ENCODE assay signal across 11 cellular contexts in the genomic region with DNA sequence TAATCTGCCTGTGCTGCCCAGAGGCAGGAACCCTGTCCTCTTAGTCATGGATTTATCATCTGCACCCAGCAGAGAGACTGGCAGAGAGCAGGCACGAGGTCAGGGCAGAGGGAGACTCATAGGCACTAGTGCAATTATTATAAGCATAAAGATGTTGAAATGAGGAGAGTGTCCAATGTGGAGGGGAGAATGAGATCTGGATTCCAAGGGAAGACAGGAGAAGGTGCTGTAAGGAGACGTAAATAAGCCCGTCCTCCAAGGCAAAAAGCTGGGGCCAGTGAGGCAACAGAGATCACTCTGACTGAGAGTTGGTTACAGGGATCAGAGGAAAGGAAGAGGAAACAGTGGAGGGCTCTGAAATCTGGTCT.
DNase-seq lines count a peak whose midpoint lies in the region; ATAC-seq, FAIRE-seq and TF ChIP-seq lines count a peak whose summit lies in the region.
"Had no signal": no experiment of that assay in that cellular context is flagged by ENCODE, and none has a peak within 500 bp of the region (broad histone marks: within the 10 kb centered on the region; RNA-seq: fewer than 3 reads in every experiment).

No MANE protein-coding gene starts in this region.

- no peaks in the 10 kb centered on the region for H3K9me3 Mint-ChIP-seq in MCF 10A (ENCODE audit: unreplicated experiment)

- no peak overlapping the region for H3K27ac ChIP-seq in breast epithelium
- no peak overlapping the region for H3K27ac ChIP-seq in adrenal gland
- no peak overlapping the region for H3K27ac ChIP-seq in upper lobe of right lung
- no peak overlapping the region for H3K27ac ChIP-seq in HepG2 (ENCODE audit: extremely low read length, insufficient read depth, low read length)
- H3K27ac ChIP-seq: 22Rv1 had no signal

- TF ChIP-seq EP300 in HepG2 (IDR thresholded peaks at IDR 0.05; ENCODE audit: low read depth in 2 of 2, low read length in 2 of 2) (no peak), HepG2 (CRISPR knock-in tag; IDR thresholded peaks at IDR 0.05; ENCODE audit: borderline replicate concordance) (no peak)

- H3K4me3 Mint-ChIP-seq in MCF 10A (ENCODE audit: unreplicated experiment) = peak overlapping the region; percentile 2

- in situ Hi-C loops in HepG2 (cut with HindIII; ENCODE audit: extremely low pct_ligation_motif_present, low pct_unique_long_range_greater_than_20kb) = no loop called here

- BruUV-seq in MCF 10A (replicated peaks; lab: Mats Ljungman, UMichigan) (no TSS peak), HepG2 (replicated peaks; lab: Mats Ljungman, UMichigan) (no TSS peak)

- TF ChIP-seq POLR2A in breast epithelium (IDR thresholded peaks at IDR 0.05) (no peak), adrenal gland (IDR thresholded peaks at IDR 0.05) (no peak), HepG2 (IDR thresholded peaks at IDR 0.05; ENCODE audit: insufficient read depth in 1 of 2, low read depth in 2 of 2, low read length in 2 of 2) (no peak)

- H3K9ac ChIP-seq in HepG2 (ENCODE audit: insufficient read depth, low read depth, low read length) = no peak overlapping the region

- TF ChIP-seq CTCF in MCF 10A (IDR thresholded peaks at IDR 0.05; ENCODE audit: unreplicated experiment) (no peak), breast epithelium (IDR thresholded peaks at IDR 0.05) (no peak), adrenal gland (IDR thresholded peaks at IDR 0.05) (no peak), upper lobe of right lung (IDR thresholded peaks at IDR 0.05) (no peak), HepG2 (CRISPR knock-in tag; IDR thresholded peaks at IDR 0.05) (no peak)

- intact Hi-C loops in MCF 10A (cut with micrococcal nuclease) (loop anchor here (2.0 kb wide), 1 partner anchor 57 kb away; no protein-coding TSS in a partner anchor), breast epithelium (cut with DNase I; ENCODE audit: low total_unique reads) (no loop called here), adrenal gland (cut with DNase I) (no loop called here), upper lobe of right lung (cut with DNase I) (no loop called here), HepG2 (cut with micrococcal nuclease; ENCODE audit: unreplicated experiment) (no loop called here)

- ATAC-seq in upper lobe of right lung = peak; percentile 58
- ATAC-seq in HepG2 = no peak

- H3K36me3 Mint-ChIP-seq in MCF 10A (ENCODE audit: insufficient read depth, unreplicated experiment) = peaks cover 6% of the 10 kb centered on the region

- no peak for TF ChIP-seq RAD21 in HepG2 (CRISPR knock-in tag; IDR thresholded peaks at IDR 0.05)

- H3K27me3 Mint-ChIP-seq in MCF 10A (ENCODE audit: insufficient read depth, unreplicated experiment) = no peaks in the 10 kb centered on the region

- POLR2A ChIA-PET in MCF 10A (lab: Yijun Ruan, JAX) = interaction anchor here (0.6 to 1.3 kb wide), 7 partner anchors 13 to 529 kb away, joined by 3 to 5 read pairs (median 3); no protein-coding TSS in a partner anchor
- POLR2A ChIA-PET in HepG2 (lab: Yijun Ruan, JAX) = no interaction called here

- H3K4me1 ChIP-seq in breast epithelium (no peaks in the 10 kb centered on the region), adrenal gland (replicated peaks in 1 of 2) (no peaks in the 10 kb centered on the region), upper lobe of right lung (no peaks in the 10 kb centered on the region), HepG2 (ENCODE audit: insufficient read depth, low read length) (no peaks in the 10 kb centered on the region)

- H3K9me3 ChIP-seq in breast epithelium (no peaks in the 10 kb centered on the region), adrenal gland (replicated peaks in 1 of 3) (no peaks in the 10 kb centered on the region), upper lobe of right lung (no peaks in the 10 kb centered on the region), HepG2 (ENCODE audit: low read length) (no peaks in the 10 kb centered on the region)

- H3K4me1 Mint-ChIP-seq in MCF 10A (ENCODE audit: insufficient read depth, unreplicated experiment) = peaks cover 28% of the 10 kb centered on the region

- H3K79me2 ChIP-seq in HepG2 (ENCODE audit: insufficient read depth, low read length) = no peaks in the 10 kb centered on the region

- 55 to 75% (median 62%) methylated on average over 3 of the region's 3 CpGs for WGBS in adrenal gland, 4 donors
- WGBS in HepG2 (ENCODE audit: low lambda C conversion rate) = 38% methylated on average over 3 of the region's 3 CpGs

- DNase-seq in MCF 10A (ENCODE audit: unreplicated experiment) = peak; percentile 95
- DNase-seq in breast epithelium (ENCODE audit: low spot score in 2 of 2) = no peak
- DNase-seq in adrenal gland = peak in 5 of 7 donors; percentile 35 to 58 (median 42)
- peak; percentile 27 for DNase-seq in iPS-NIHi7 (ENCODE audit: extremely low spot score)
- no peak for DNase-seq in upper lobe of right lung
- DNase-seq in activated CD4-positive, alpha-beta T cell treated with anti-CD3 and anti-CD28 coated beads for 1 hour = no peak
- DNase-seq in HepG2 (ENCODE audit: low spot score) = no peak
- no peak for DNase-seq in activated gamma-delta T cell (lab: John Stamatoyannopoulos, UW)
- DNase-seq: DMS79 treated with DMSO at 0.1 percent for 48 hours, midbrain had no signal

- no peak overlapping the region for H2AFZ ChIP-seq in HepG2 (ENCODE audit: low read length)

- no peak for FAIRE-seq in HepG2 (lab: Jason Lieb, UNC)

- H3K4me2 ChIP-seq in HepG2 (ENCODE audit: low read depth, low read length) = no peak overlapping the region

- peak overlapping the region; percentile 77 for H3K27ac Mint-ChIP-seq in MCF 10A (ENCODE audit: low read depth, unreplicated experiment)

- H3K27me3 ChIP-seq in breast epithelium (no peaks in the 10 kb centered on the region), adrenal gland (no peaks in the 10 kb centered on the region), upper lobe of right lung (no peaks in the 10 kb centered on the region), HepG2 (ENCODE audit: control insufficient read depth in 1 of 2, insufficient read depth in 2 of 2, low read length in 2 of 2) (no peaks in the 10 kb centered on the region)

- no peaks in the 10 kb centered on the region for H3K36me3 ChIP-seq in breast epithelium
- no peaks in the 10 kb centered on the region for H3K36me3 ChIP-seq in adrenal gland (replicated peaks in 1 of 2)
- H3K36me3 ChIP-seq in upper lobe of right lung = no peaks in the 10 kb centered on the region
- no peaks in the 10 kb centered on the region for H3K36me3 ChIP-seq in HepG2 (replicated peaks in 1 of 2; ENCODE audit: control insufficient read depth in 1 of 2, insufficient read depth in 2 of 2, low read length in 2 of 2)

- CTCF ChIA-PET in MCF 10A (lab: Yijun Ruan, JAX) = interaction anchor here (1.3 to 5.1 kb wide), 3 partner anchors 11 to 157 kb away, joined by 7 to 25 read pairs (median 8); no protein-coding TSS in a partner anchor
- CTCF ChIA-PET in HepG2 (lab: Yijun Ruan, JAX; ENCODE audit: low intra/inter-chr PET ratio, low total read pairs) = no interaction called here

- H4K20me1 ChIP-seq in HepG2 (ENCODE audit: insufficient read depth, low read length) = no peaks in the 10 kb centered on the region

- no peak overlapping the region for H3K4me3 ChIP-seq in breast epithelium
- H3K4me3 ChIP-seq in adrenal gland = no peak overlapping the region
- H3K4me3 ChIP-seq in upper lobe of right lung = no peak overlapping the region
- H3K4me3 ChIP-seq in HepG2 (replicated peaks in 1 of 3; ENCODE audit: insufficient read depth in 1 of 3, low read depth in 2 of 3, low read length in 3 of 3) = no peak overlapping the region

TF ChIP-seq in HepG2, 621 proteins besides CTCF, POLR2A, EP300 and RAD21:
- TF ChIP-seq XRCC5 (optimal IDR thresholded peaks at IDR 0.05; ENCODE audit: low read length) (no peak), ZNF333 (CRISPR knock-in tag; IDR thresholded peaks at IDR 0.05; ENCODE audit: borderline replicate concordance) (no peak), THYN1 (CRISPR knock-in tag; IDR thresholded peaks at IDR 0.05; ENCODE audit: borderline replicate concordance, low read depth) (no peak)

Comparison
In these comparisons a context has a peak if more than half of its experiments do, and no peak if none do; other contexts are left out.
1. DNase-seq: peak in MCF 10A (single experiment), adrenal gland (5 of 7) and iPS-NIHi7 (single experiment); none in breast epithelium (0 of 2), upper lobe of right lung (single experiment), activated CD4-positive, alpha-beta T cell treated with anti-CD3 and anti-CD28 coated beads for 1 hour (single experiment), HepG2 (single experiment) and activated gamma-delta T cell (single experiment).